10 cellular contexts compared by ENCODE assay signal in genomic region chr2:105144941-105145300, GRCh38.
DNase-seq lines count a peak whose midpoint lies in the region; ATAC-seq and TF ChIP-seq lines count a peak whose summit lies in the region.
"Had no signal": no experiment of that assay in that cellular context is flagged by ENCODE, and none has a peak within 500 bp of the region (broad histone marks: within the 10 kb centered on the region; RNA-seq: fewer than 3 reads in every experiment).

No MANE protein-coding gene starts in this region.

- peaks cover 10% of the 10 kb centered on the region for H3K4me1 Mint-ChIP-seq in activated naive CD4-positive, alpha-beta T cell treated with anti-CD3 and anti-CD28 coated beads for 36 hours (ENCODE audit: low read depth)
- H3K4me1 Mint-ChIP-seq in chondrocyte (ENCODE audit: low read depth) (peaks cover 8% of the 10 kb centered on the region), type B pancreatic cell (ENCODE audit: unreplicated experiment) (peaks cover 7% of the 10 kb centered on the region)

- peaks cover 0 to 11% (median 0%) of the 10 kb centered on the region in 12 donors for H3K4me1 ChIP-seq in heart left ventricle

- ATAC-seq in HG03175 (IDR thresholded peaks at IDR 0.05; ENCODE audit: unreplicated experiment) (peak; percentile 50), heart left ventricle (no peak), SK-N-SH treated with all-trans-retinoic acid at 6 μM for 48 hours (no peak)
- ATAC-seq: Right ventricle myocardium inferior had no signal

- TF ChIP-seq POLR2A in heart left ventricle (IDR thresholded peaks at IDR 0.05), result no peak

- peaks cover 53% of the 10 kb centered on the region for H3K27me3 Mint-ChIP-seq in activated naive CD4-positive, alpha-beta T cell treated with anti-CD3 and anti-CD28 coated beads for 36 hours (ENCODE audit: low read depth)
- H3K27me3 Mint-ChIP-seq in chondrocyte (ENCODE audit: low read depth) (peaks cover 9% of the 10 kb centered on the region), type B pancreatic cell (peaks cover 21% of the 10 kb centered on the region)

- no peak overlapping the region for H3K4me3 ChIP-seq in heart left ventricle

- peak; percentile 29 for DNase-seq in activated naive CD4-positive, alpha-beta T cell treated with anti-CD3 and anti-CD28 coated beads for 36 hours
- DNase-seq in activated naive CD4-positive, alpha-beta T cell treated with Interleukin-2 at 50 U/mL for 16 hours, result no peak
- DNase-seq in chondrocyte (ENCODE audit: low spot score) (no peak), type B pancreatic cell (ENCODE audit: extremely low spot score, unreplicated experiment) (no peak), heart left ventricle (no peak), OCI-M1 (lab: John Stamatoyannopoulos, UW) (no peak)
- DNase-seq: NCI-H1930 had no signal

- intact Hi-C loops in activated naive CD4-positive, alpha-beta T cell treated with anti-CD3 and anti-CD28 coated beads for 36 hours (cut with micrococcal nuclease), result no loop called here
- intact Hi-C loops in heart left ventricle (cut with DNase I), result no loop called here

- TF ChIP-seq CTCF in chondrocyte (IDR thresholded peaks at IDR 0.05), result no peak
- no peak for TF ChIP-seq CTCF in type B pancreatic cell (conservative IDR thresholded peaks at IDR 0.05)
- no peak for TF ChIP-seq CTCF in heart left ventricle (IDR thresholded peaks at IDR 0.05)

- no peaks in the 10 kb centered on the region for H3K36me3 Mint-ChIP-seq in activated naive CD4-positive, alpha-beta T cell treated with anti-CD3 and anti-CD28 coated beads for 36 hours (ENCODE audit: low read depth)
- H3K36me3 Mint-ChIP-seq in chondrocyte (ENCODE audit: low read depth) (no peaks in the 10 kb centered on the region), type B pancreatic cell (peaks cover 9% of the 10 kb centered on the region)

- peak overlapping the region; percentile 65 for H3K4me3 Mint-ChIP-seq in activated naive CD4-positive, alpha-beta T cell treated with anti-CD3 and anti-CD28 coated beads for 36 hours
- H3K4me3 Mint-ChIP-seq in chondrocyte (ENCODE audit: unreplicated experiment) (peak overlapping the region; percentile 65), type B pancreatic cell (peak overlapping the region; percentile 89)

- 49 to 63% (median 54%) methylated on average over 2 of the region's 2 CpGs for WGBS in heart left ventricle, 4 donors

- H3K9me3 ChIP-seq in heart left ventricle, result no peaks in the 10 kb centered on the region

- no peak overlapping the region for H3K27ac ChIP-seq in heart left ventricle

- peaks cover 5 to 63% (median 37%) of the 10 kb centered on the region in 9 donors for H3K27me3 ChIP-seq in heart left ventricle

- CTCF ChIA-PET in activated naive CD4-positive, alpha-beta T cell treated with anti-CD3 and anti-CD28 coated beads for 36 hours (lab: Charles Lee), result no interaction called here

- H3K36me3 ChIP-seq in heart left ventricle, result no peaks in the 10 kb centered on the region

- no peaks in the 10 kb centered on the region for H3K9me3 Mint-ChIP-seq in activated naive CD4-positive, alpha-beta T cell treated with anti-CD3 and anti-CD28 coated beads for 36 hours
- H3K9me3 Mint-ChIP-seq in chondrocyte (ENCODE audit: low read depth) (no peaks in the 10 kb centered on the region), type B pancreatic cell (no peaks in the 10 kb centered on the region)

- H3K27ac Mint-ChIP-seq in activated naive CD4-positive, alpha-beta T cell treated with anti-CD3 and anti-CD28 coated beads for 36 hours, result no peak overlapping the region
- no peak overlapping the region for H3K27ac Mint-ChIP-seq in chondrocyte (ENCODE audit: unreplicated experiment)
- H3K27ac Mint-ChIP-seq in type B pancreatic cell, result peak overlapping the region; percentile 14

TF ChIP-seq in SK-N-SH treated with all-trans-retinoic acid at 6 μM for 48 hours, 23 proteins besides CTCF, POLR2A, EP300 and RAD21:
- TF ChIP-seq ZNF70 (CRISPR knock-in tag; IDR thresholded peaks at IDR 0.05), result no peak
- TF ChIP-seq SNAI2 (CRISPR knock-in tag; IDR thresholded peaks at IDR 0.05), result no peak
- TF ChIP-seq TOX (CRISPR knock-in tag; IDR thresholded peaks at IDR 0.05; ENCODE audit: borderline replicate concordance), result no peak
- no peak for TF ChIP-seq CSDC2 (CRISPR knock-in tag; IDR thresholded peaks at IDR 0.05)
- no peak for TF ChIP-seq CSRNP3 (CRISPR knock-in tag; IDR thresholded peaks at IDR 0.05)
- TF ChIP-seq PATZ1 (CRISPR knock-in tag; IDR thresholded peaks at IDR 0.05; ENCODE audit: borderline replicate concordance), result no peak
- no peak for TF ChIP-seq ISL1 (CRISPR knock-in tag; IDR thresholded peaks at IDR 0.05)
TF ChIP-seq in SK-N-SH treated with all-trans-retinoic acid at 6 μM for 48 hours: peak in this region for 0.
